ENCODE assay signal across 8 cellular contexts in genomic region chr1:27529638-27530018, GRCh38. TPM values are rescaled to one million over a fixed set of nuclear protein-coding genes. Genes with fewer than 3 reads are reported as not detected.
DNase-seq lines count a peak whose midpoint lies in the region; ATAC-seq lines count a peak whose summit lies in the region.
"Had no signal": no experiment of that assay in that cellular context is flagged by ENCODE, and none has a peak within 500 bp of the region (broad histone marks: within the 10 kb centered on the region; RNA-seq: fewer than 3 reads in every experiment).

No MANE protein-coding gene starts in this region.

- peaks cover 5% of the 10 kb centered on the region for H3K36me3 Mint-ChIP-seq in memory B cell

- peaks cover 0 to 20% (median 14%) of the 10 kb centered on the region in 5 donors for H3K36me3 ChIP-seq in subcutaneous abdominal adipose tissue (ENCODE audit: control insufficient read depth in 5 of 5, insufficient read depth in 5 of 5, low read length in 5 of 5)

- H3K4me3 ChIP-seq in subcutaneous abdominal adipose tissue (ENCODE audit: low read depth in 1 of 5, low read length in 5 of 5) = no peak overlapping the region

- H3K4me1 ChIP-seq in subcutaneous abdominal adipose tissue (ENCODE audit: control insufficient read depth in 5 of 5, insufficient read depth in 5 of 5, low read length in 5 of 5) = peaks cover 18 to 47% (median 43%) of the 10 kb centered on the region in 5 donors

- H3K9me3 Mint-ChIP-seq in memory B cell = no peaks in the 10 kb centered on the region
- H3K9me3 Mint-ChIP-seq: activated T-cell treated with anti-CD3 and anti-CD28 coated beads, Interleukin-2, amount 50 U/mL, for 24 hours had no signal

- DNase-seq in NAMALWA (ENCODE audit: low spot score) (peak; percentile 20), memory B cell (ENCODE audit: low spot score in 2 of 2) (no peak), H4 (ENCODE audit: low spot score) (no peak), NCI-H2107 treated with DMSO at 0.1 percent for 48 hours (lab: John Stamatoyannopoulos, UW; ENCODE audit: unreplicated experiment) (no peak)
- DNase-seq: activated T-cell treated with anti-CD3 and anti-CD28 coated beads, Interleukin-2, amount 50 U/mL, for 24 hours had no signal

- peak overlapping the region; percentile 94 for H3K27ac Mint-ChIP-seq in memory B cell
- H3K27ac Mint-ChIP-seq: activated T-cell treated with anti-CD3 and anti-CD28 coated beads, Interleukin-2, amount 50 U/mL, for 24 hours had no signal

- no peaks in the 10 kb centered on the region for H3K27me3 Mint-ChIP-seq in memory B cell
- H3K27me3 Mint-ChIP-seq: activated T-cell treated with anti-CD3 and anti-CD28 coated beads, Interleukin-2, amount 50 U/mL, for 24 hours had no signal

- 69 to 78% (median 76%) methylated on average over 7 of the region's 7 CpGs for whole genome bisulfite sequencing in adipose tissue, 3 donors

- H3K9ac ChIP-seq in subcutaneous abdominal adipose tissue (ENCODE audit: low read length in 5 of 5) = peak overlapping the region in 1 of 5 donors; percentile 65

- H3K27ac ChIP-seq in adipose tissue (ENCODE audit: low read depth, low read length) = peak overlapping the region; percentile 2
- peak overlapping the region; percentile 50 for H3K27ac ChIP-seq in subcutaneous abdominal adipose tissue (ENCODE audit: low read depth, low read length)

- H3K9me3 ChIP-seq in subcutaneous abdominal adipose tissue (ENCODE audit: control insufficient read depth in 5 of 5, low read length in 5 of 5) = no peaks in the 10 kb centered on the region

- peak overlapping the region; percentile 68 for H3K4me3 Mint-ChIP-seq in memory B cell
- H3K4me3 Mint-ChIP-seq: activated T-cell treated with anti-CD3 and anti-CD28 coated beads, Interleukin-2, amount 50 U/mL, for 24 hours had no signal

- peaks cover 41% of the 10 kb centered on the region for H3K4me1 Mint-ChIP-seq in memory B cell

- H3K27me3 ChIP-seq in subcutaneous abdominal adipose tissue (ENCODE audit: control insufficient read depth in 5 of 5, insufficient read depth in 4 of 5, low read length in 5 of 5) = no peaks in the 10 kb centered on the region

- ATAC-seq in memory B cell (ENCODE audit: low read depth) = no peak
- ATAC-seq in GM21619 (IDR thresholded peaks at IDR 0.05; ENCODE audit: unreplicated experiment) = no peak

RNA-seq across cellular contexts. Expression of gene WASF2, which starts 39.7 kb away (rescaled TPM):
- polyA plus RNA-seq in adipose tissue = 10 to 100 TPM; 29.9 to 51.7 (median 41.3) TPM
- 7.9 and 9.5 TPM in 2 replicates for total RNA-seq in H4 (2014; rRNA removed; shearing (Covaris generic))
